ENCODE assay signal across 17 cellular contexts in the genomic region with DNA sequence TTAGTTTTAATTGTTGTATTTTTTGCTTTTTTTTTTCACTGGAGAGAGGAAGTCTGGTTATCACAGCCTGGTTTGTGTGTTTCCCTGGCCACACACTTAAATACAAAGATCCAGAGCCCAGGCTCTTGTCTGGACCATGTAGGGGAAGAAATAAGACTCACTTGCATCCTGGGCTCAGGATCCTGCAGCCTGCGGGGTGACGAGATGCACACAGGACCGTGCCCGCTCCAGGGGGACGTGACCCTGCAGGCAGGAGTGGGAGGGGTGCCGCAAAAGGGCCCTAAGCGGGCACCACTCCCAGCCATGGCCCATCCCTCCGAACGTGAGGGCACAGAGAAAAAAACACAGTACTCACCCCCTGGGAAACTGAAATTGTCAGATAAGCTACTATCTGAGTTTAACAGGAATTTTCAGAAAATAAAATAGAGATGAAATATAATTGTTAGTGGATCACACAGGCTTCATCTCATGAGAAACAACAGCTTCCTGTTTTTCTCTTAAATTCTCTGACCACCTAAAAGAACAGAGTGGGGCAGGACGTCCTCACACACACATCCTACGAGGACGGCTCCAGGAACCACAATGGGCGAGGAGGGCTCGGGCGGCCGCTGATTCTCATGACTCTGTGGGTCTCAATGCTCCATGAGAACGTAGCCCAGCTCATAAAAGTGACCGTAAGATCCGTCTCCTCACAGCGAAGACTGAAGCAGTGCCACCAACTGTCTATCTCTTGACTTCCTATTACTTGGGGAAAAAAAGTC.
DNase-seq lines count a peak whose midpoint lies in the region; ATAC-seq and TF ChIP-seq lines count a peak whose summit lies in the region.
"Had no signal": no experiment of that assay in that cellular context is flagged by ENCODE, and none has a peak within 500 bp of the region (broad histone marks: within the 10 kb centered on the region; RNA-seq: fewer than 3 reads in every experiment).

No MANE protein-coding gene starts in this region.

- H3K27ac ChIP-seq in CD4-positive, alpha-beta T cell (ENCODE audit: low read depth, low read length), result no peak overlapping the region
- H3K27ac ChIP-seq: C4-2B, foreskin keratinocyte, tibial artery had no signal

- H3K9me3 ChIP-seq in CD4-positive, alpha-beta T cell (ENCODE audit: control insufficient read depth, low read length), result no peaks in the 10 kb centered on the region
- H3K9me3 ChIP-seq: tibial artery had no signal

- H3K9me3 Mint-ChIP-seq in CD4-positive, alpha-beta T cell, result no peaks in the 10 kb centered on the region
- H3K9me3 Mint-ChIP-seq in activated naive CD8-positive, alpha-beta T cell treated with anti-CD3 and anti-CD28 coated beads for 36 hours, result no peaks in the 10 kb centered on the region
- H3K9me3 Mint-ChIP-seq in natural killer cell, result no peaks in the 10 kb centered on the region

- no peaks in the 10 kb centered on the region for H3K27me3 ChIP-seq in CD4-positive, alpha-beta T cell (ENCODE audit: control insufficient read depth, insufficient read depth, low read length)
- H3K27me3 ChIP-seq: foreskin keratinocyte, tibial artery had no signal

- no peak for TF ChIP-seq CTCF in CD4-positive, alpha-beta T cell (IDR thresholded peaks at IDR 0.05)
- TF ChIP-seq CTCF in natural killer cell (IDR thresholded peaks at IDR 0.05), result no peak

- POLR2A ChIA-PET in CD4-positive, alpha-beta T cell (lab: Charles Lee), result interaction anchor here (0.6 to 1.3 kb wide), 4 partner anchors 8 to 335 kb away, joined by 3 to 8 read pairs (median 3); no protein-coding TSS in a partner anchor

- no peaks in the 10 kb centered on the region for H3K36me3 Mint-ChIP-seq in CD4-positive, alpha-beta T cell (ENCODE audit: low read depth)
- no peaks in the 10 kb centered on the region for H3K36me3 Mint-ChIP-seq in activated naive CD8-positive, alpha-beta T cell treated with anti-CD3 and anti-CD28 coated beads for 36 hours
- H3K36me3 Mint-ChIP-seq in natural killer cell, result no peaks in the 10 kb centered on the region

- CTCF ChIA-PET in CD4-positive, alpha-beta T cell (lab: Charles Lee), result no interaction called here

- no peaks in the 10 kb centered on the region for H3K27me3 Mint-ChIP-seq in CD4-positive, alpha-beta T cell
- no peaks in the 10 kb centered on the region for H3K27me3 Mint-ChIP-seq in activated naive CD8-positive, alpha-beta T cell treated with anti-CD3 and anti-CD28 coated beads for 36 hours
- H3K27me3 Mint-ChIP-seq in natural killer cell (ENCODE audit: low read depth in 2 of 2), result no peaks in the 10 kb centered on the region

- intact Hi-C loops in CD4-positive, alpha-beta T cell (cut with DNase I, micrococcal nuclease), result no loop called here
- intact Hi-C loops in natural killer cell (cut with micrococcal nuclease) (no loop called here), sciatic nerve (cut with DNase I) (no loop called here)

- peaks cover 22% of the 10 kb centered on the region for H3K4me1 Mint-ChIP-seq in CD4-positive, alpha-beta T cell (ENCODE audit: low read depth)
- peaks cover 25% of the 10 kb centered on the region for H3K4me1 Mint-ChIP-seq in activated naive CD8-positive, alpha-beta T cell treated with anti-CD3 and anti-CD28 coated beads for 36 hours
- H3K4me1 Mint-ChIP-seq in natural killer cell, result peaks cover 27 to 39% of the 10 kb centered on the region in 2 donors

- DNase-seq in CD4-positive, alpha-beta T cell, result no peak
- no peak for DNase-seq in activated naive CD8-positive, alpha-beta T cell treated with anti-CD3 and anti-CD28 coated beads for 36 hours
- DNase-seq in natural killer cell (no peak), sciatic nerve (ENCODE audit: low spot score) (no peak), AML-193 (lab: John Stamatoyannopoulos, UW) (no peak)
- DNase-seq: cerebellar nuclear complex, EL, foreskin keratinocyte, MM.1S, NCI-H187 treated with DMSO at 0.1 percent for 48 hours, NCI-H510A treated with DMSO at 0.1 percent for 48 hours, SIG-M5, tibial artery had no signal

- ATAC-seq in CD4-positive, alpha-beta T cell (ENCODE audit: poor library complexity), result peak; percentile 45
- ATAC-seq in HG02759 (IDR thresholded peaks at IDR 0.05; ENCODE audit: unreplicated experiment) (peak; percentile 6), natural killer cell (peak; percentile 45 to 53 (median 46)), HG03342 (IDR thresholded peaks at IDR 0.05; ENCODE audit: unreplicated experiment) (no peak), GM21619 (IDR thresholded peaks at IDR 0.05; ENCODE audit: unreplicated experiment) (no peak), sciatic nerve (no peak)
- ATAC-seq: foreskin keratinocyte had no signal

- H3K27ac Mint-ChIP-seq in CD4-positive, alpha-beta T cell, result peak overlapping the region; percentile 73
- peak overlapping the region; percentile 77 for H3K27ac Mint-ChIP-seq in activated naive CD8-positive, alpha-beta T cell treated with anti-CD3 and anti-CD28 coated beads for 36 hours
- H3K27ac Mint-ChIP-seq in natural killer cell, result peak overlapping the region; percentile 96 to 98

- H3K4me3 Mint-ChIP-seq in CD4-positive, alpha-beta T cell, result peak overlapping the region; percentile 66
- H3K4me3 Mint-ChIP-seq in activated naive CD8-positive, alpha-beta T cell treated with anti-CD3 and anti-CD28 coated beads for 36 hours, result peak overlapping the region; percentile 62
- peak overlapping the region; percentile 85 for H3K4me3 Mint-ChIP-seq in natural killer cell

Comparison
In these comparisons a context has a peak if more than half of its experiments do, and no peak if none do; other contexts are left out.
1. ATAC-seq: peak in CD4-positive, alpha-beta T cell (single experiment), HG02759 (single experiment) and natural killer cell (3 of 3); none in HG03342 (single experiment), GM21619 (single experiment) and sciatic nerve (single experiment).
2. Peak in every context shown above with its lines, with median percentiles within 50 percentile points of each other: H3K27ac Mint-ChIP-seq and H3K4me3 Mint-ChIP-seq.